In genomic region chr7:155296788-155297516, GRCh38 we compare ENCODE assay signal across 8 cellular contexts. TPM values are rescaled to one million over a fixed set of nuclear protein-coding genes. Genes with fewer than 3 reads are reported as not detected.
A peak's percentile ranks its signal among the peaks of the same experiment; 100 is the strongest.
DNase-seq lines count a peak whose midpoint lies in the region; ATAC-seq and TF ChIP-seq lines count a peak whose summit lies in the region.

No MANE protein-coding gene starts in this region.

- peak; percentile 4 for ATAC-seq in HG02763 (IDR thresholded peaks at IDR 0.05; ENCODE audit: unreplicated experiment)

- intact Hi-C loops in dorsolateral prefrontal cortex (cut with DNase I), result loop anchor here (2.0 to 10.0 kb wide), 8 partner anchors 45 to 385 kb away; partner anchors contain the start of genes PAXIP1 (in 2 of the 2), EN2 (in 1 of the 2) and RBM33 (in 1 of the 2)

- H3K27me3 ChIP-seq in dorsolateral prefrontal cortex, result no peaks in the 10 kb centered on the region

- peak; percentile 53 for DNase-seq in NCI-H1105 treated with DMSO at 0.1 percent for 48 hours (lab: John Stamatoyannopoulos, UW)
- no peak for DNase-seq in NCI-H1105 (lab: John Stamatoyannopoulos, UW)
- peak; percentile 76 for DNase-seq in NCI-H146 (lab: John Stamatoyannopoulos, UW)
- DNase-seq in activated CD4-positive, alpha-beta T cell treated with anti-CD3 and anti-CD28 coated beads, Interleukin-2, amount 50 U/mL, for 4 hours, result peak; percentile 78 to 82
- peak in 7 of 10 donors; percentile 26 to 78 (median 54) for DNase-seq in dorsolateral prefrontal cortex
- DNase-seq in lung microvascular endothelial cell (ENCODE audit: low read depth in 2 of 2), result peak; percentile 56 to 79
- DNase-seq in stimulated activated CD8-positive, alpha-beta memory T cell treated with anti-CD3 and anti-CD28 coated beads, Interleukin-12 subunit alpha, Interleukin-12 subunit beta, amount 100 ng/mL, for 24 hours (ENCODE audit: extremely low read depth), result peak; percentile 59

- TF ChIP-seq CTCF in dorsolateral prefrontal cortex (IDR thresholded peaks at IDR 0.05 in 54 of 56, conservative IDR thresholded peaks at IDR 0.05 in 2 of 56; ENCODE audit: low read depth in 1 of 56, partially characterized antibody in 56 of 56), result peak in 30 of 56 donors; percentile 6 to 64 (median 37)

- H3K27ac ChIP-seq in dorsolateral prefrontal cortex, result peak overlapping the region; percentile 90 to 100 (median 96)

- H3K4me3 ChIP-seq in dorsolateral prefrontal cortex, result peak overlapping the region; percentile 61 to 100 (median 88)

RNA-seq across cellular contexts. Expression of gene INSIG1, which starts 0.7 kb away (rescaled TPM):
- total RNA-seq in dorsolateral prefrontal cortex (100 to 1,000 TPM in 2 of 120 experiments, 10 to 100 TPM in 118; 24.8 to 174 (median 47.9) TPM), lung microvascular endothelial cell (42.1 and 66.5 TPM in 2 replicates)
